In genomic region chr1:192485692-192486436, GRCh38 we compare ENCODE assay signal across 1 cellular context.
TF ChIP-seq lines count a peak whose summit lies in the region.

No MANE protein-coding gene starts in this region.

TF ChIP-seq in HepG2, 621 proteins besides CTCF, POLR2A, EP300 and RAD21 (continued from another document):
- TF ChIP-seq AHDC1 (CRISPR knock-in tag; IDR thresholded peaks at IDR 0.05; ENCODE audit: borderline replicate concordance) (peak; percentile 37; the same call in 1 of the 2 replicates), HOMEZ (CRISPR knock-in tag; IDR thresholded peaks at IDR 0.05; ENCODE audit: low read depth) (peak; percentile 44; the same call in 1 of the 2 replicates), NFIC (IDR thresholded peaks at IDR 0.05; ENCODE audit: low read length) (peak; percentile 26; the same call in 1 of the 2 replicates), CEBPG (CRISPR knock-in tag; IDR thresholded peaks at IDR 0.05) (peak; percentile 77)
- TF ChIP-seq, protein P1, sequence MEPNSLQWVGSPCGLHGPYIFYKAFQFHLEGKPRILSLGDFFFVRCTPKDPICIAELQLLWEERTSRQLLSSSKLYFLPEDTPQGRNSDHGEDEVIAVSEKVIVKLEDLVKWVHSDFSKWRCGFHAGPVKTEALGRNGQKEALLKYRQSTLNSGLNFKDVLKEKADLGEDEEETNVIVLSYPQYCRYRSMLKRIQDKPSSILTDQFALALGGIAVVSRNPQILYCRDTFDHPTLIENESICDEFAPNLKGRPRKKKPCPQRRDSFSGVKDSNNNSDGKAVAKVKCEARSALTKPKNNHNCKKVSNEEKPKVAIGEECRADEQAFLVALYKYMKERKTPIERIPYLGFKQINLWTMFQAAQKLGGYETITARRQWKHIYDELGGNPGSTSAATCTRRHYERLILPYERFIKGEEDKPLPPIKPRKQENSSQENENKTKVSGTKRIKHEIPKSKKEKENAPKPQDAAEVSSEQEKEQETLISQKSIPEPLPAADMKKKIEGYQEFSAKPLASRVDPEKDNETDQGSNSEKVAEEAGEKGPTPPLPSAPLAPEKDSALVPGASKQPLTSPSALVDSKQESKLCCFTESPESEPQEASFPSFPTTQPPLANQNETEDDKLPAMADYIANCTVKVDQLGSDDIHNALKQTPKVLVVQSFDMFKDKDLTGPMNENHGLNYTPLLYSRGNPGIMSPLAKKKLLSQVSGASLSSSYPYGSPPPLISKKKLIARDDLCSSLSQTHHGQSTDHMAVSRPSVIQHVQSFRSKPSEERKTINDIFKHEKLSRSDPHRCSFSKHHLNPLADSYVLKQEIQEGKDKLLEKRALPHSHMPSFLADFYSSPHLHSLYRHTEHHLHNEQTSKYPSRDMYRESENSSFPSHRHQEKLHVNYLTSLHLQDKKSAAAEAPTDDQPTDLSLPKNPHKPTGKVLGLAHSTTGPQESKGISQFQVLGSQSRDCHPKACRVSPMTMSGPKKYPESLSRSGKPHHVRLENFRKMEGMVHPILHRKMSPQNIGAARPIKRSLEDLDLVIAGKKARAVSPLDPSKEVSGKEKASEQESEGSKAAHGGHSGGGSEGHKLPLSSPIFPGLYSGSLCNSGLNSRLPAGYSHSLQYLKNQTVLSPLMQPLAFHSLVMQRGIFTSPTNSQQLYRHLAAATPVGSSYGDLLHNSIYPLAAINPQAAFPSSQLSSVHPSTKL (CRISPR knock-in tag; IDR thresholded peaks at IDR 0.05), result peak; percentile 70
